In the genomic region with DNA sequence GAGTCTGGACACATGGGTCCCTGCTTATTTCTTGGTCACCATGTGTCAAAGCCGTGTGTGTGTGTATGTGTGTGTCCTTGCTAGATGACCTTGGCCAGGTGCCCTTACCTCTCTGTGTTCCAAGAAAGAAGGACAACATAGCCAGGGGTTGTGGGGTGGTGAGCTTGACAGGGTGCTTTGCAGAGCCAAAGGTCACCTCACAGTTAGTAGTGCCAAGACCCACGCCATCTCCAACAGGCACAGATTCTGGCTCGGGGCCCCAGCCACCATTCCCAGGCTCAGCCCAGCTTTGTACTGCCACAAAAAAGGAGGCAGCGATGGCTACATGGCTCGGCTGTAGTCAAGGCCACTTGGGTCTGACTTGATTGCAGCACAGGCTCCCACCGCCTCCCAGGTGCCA, we compare ENCODE assay signal across 1 cellular context.
TF ChIP-seq lines count a peak whose summit lies in the region.

No MANE protein-coding gene starts in this region.

TF ChIP-seq in HepG2, 621 proteins besides CTCF, POLR2A, EP300 and RAD21 (continued from another document and continues in another):
- TF ChIP-seq, protein P1, sequence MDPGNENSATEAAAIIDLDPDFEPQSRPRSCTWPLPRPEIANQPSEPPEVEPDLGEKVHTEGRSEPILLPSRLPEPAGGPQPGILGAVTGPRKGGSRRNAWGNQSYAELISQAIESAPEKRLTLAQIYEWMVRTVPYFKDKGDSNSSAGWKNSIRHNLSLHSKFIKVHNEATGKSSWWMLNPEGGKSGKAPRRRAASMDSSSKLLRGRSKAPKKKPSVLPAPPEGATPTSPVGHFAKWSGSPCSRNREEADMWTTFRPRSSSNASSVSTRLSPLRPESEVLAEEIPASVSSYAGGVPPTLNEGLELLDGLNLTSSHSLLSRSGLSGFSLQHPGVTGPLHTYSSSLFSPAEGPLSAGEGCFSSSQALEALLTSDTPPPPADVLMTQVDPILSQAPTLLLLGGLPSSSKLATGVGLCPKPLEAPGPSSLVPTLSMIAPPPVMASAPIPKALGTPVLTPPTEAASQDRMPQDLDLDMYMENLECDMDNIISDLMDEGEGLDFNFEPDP (CRISPR knock-in tag; conservative IDR thresholded peaks at IDR 0.05) = no peak
- TF ChIP-seq ZNF10 (CRISPR knock-in tag; IDR thresholded peaks at IDR 0.05; ENCODE audit: borderline replicate concordance, low read depth) = no peak
- TF ChIP-seq, protein P2, sequence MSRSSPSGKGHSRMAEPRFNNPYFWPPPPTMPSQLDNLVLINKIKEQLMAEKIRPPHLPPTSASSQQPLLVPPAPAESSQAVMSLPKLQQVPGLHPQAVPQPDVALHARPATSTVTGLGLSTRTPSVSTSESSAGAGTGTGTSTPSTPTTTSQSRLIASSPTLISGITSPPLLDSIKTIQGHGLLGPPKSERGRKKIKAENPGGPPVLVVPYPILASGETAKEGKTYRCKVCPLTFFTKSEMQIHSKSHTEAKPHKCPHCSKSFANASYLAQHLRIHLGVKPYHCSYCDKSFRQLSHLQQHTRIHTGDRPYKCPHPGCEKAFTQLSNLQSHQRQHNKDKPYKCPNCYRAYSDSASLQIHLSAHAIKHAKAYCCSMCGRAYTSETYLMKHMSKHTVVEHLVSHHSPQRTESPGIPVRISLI (CRISPR knock-in tag; IDR thresholded peaks at IDR 0.05; ENCODE audit: borderline replicate concordance) = no peak
- TF ChIP-seq, protein P3, sequence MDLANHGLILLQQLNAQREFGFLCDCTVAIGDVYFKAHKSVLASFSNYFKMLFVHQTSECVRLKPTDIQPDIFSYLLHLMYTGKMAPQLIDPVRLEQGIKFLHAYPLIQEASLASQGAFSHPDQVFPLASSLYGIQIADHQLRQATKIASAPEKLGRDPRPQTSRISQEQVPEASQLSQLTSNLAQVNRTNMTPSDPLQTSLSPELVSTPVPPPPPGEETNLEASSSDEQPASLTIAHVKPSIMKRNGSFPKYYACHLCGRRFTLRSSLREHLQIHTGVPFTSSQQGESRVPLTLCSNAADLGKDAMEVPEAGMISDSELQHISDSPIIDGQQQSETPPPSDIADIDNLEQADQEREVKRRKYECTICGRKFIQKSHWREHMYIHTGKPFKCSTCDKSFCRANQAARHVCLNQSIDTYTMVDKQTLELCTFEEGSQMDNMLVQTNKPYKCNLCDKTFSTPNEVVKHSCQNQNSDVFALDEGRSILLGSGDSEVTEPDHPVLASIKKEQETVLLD (CRISPR knock-in tag; IDR thresholded peaks at IDR 0.05; ENCODE audit: low read depth) = no peak
- TF ChIP-seq ESRRA (CRISPR knock-in tag; IDR thresholded peaks at IDR 0.05; ENCODE audit: low read depth) = peak; percentile 89; the same call in 1 of the 2 replicates
- TF ChIP-seq RBAK (CRISPR knock-in tag; IDR thresholded peaks at IDR 0.05) = no peak
- TF ChIP-seq FOXO1 (CRISPR knock-in tag; IDR thresholded peaks at IDR 0.05) = 0 out of 2 replicates have a peak, but pooled peaks have one; percentile 31
- TF ChIP-seq ZKSCAN8 (CRISPR knock-in tag; IDR thresholded peaks at IDR 0.05; ENCODE audit: borderline replicate concordance) = no peak
- TF ChIP-seq, protein P4, sequence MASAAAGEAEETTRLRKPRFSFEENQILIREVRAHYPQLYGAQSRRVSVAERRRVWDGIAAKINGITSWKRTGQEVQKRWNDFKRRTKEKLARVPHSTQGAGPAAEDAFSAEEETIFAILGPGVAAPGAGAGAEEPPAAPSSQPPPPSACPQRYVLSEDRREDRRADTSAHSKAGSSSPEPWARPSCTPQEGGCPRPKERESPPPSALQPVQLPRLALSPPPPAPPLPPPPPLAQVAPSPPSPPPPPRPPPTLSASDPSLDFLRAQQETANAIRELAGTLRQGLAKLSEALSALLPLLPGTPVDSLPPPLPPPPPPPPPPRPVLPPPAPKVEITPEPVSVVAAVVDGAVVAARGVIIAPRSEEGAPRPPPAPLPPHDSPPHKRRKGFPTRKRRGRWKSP (CRISPR knock-in tag; IDR thresholded peaks at IDR 0.05) = no peak
- TF ChIP-seq TRIM22 (IDR thresholded peaks at IDR 0.05) = no peak
- TF ChIP-seq ZNF414 (CRISPR knock-in tag; IDR thresholded peaks at IDR 0.05) = no peak
- TF ChIP-seq, protein P5, sequence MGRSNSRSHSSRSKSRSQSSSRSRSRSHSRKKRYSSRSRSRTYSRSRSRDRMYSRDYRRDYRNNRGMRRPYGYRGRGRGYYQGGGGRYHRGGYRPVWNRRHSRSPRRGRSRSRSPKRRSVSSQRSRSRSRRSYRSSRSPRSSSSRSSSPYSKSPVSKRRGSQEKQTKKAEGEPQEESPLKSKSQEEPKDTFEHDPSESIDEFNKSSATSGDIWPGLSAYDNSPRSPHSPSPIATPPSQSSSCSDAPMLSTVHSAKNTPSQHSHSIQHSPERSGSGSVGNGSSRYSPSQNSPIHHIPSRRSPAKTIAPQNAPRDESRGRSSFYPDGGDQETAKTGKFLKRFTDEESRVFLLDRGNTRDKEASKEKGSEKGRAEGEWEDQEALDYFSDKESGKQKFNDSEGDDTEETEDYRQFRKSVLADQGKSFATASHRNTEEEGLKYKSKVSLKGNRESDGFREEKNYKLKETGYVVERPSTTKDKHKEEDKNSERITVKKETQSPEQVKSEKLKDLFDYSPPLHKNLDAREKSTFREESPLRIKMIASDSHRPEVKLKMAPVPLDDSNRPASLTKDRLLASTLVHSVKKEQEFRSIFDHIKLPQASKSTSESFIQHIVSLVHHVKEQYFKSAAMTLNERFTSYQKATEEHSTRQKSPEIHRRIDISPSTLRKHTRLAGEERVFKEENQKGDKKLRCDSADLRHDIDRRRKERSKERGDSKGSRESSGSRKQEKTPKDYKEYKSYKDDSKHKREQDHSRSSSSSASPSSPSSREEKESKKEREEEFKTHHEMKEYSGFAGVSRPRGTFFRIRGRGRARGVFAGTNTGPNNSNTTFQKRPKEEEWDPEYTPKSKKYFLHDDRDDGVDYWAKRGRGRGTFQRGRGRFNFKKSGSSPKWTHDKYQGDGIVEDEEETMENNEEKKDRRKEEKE (IDR thresholded peaks at IDR 0.05) = no peak
- no peak for TF ChIP-seq CAMTA2 (CRISPR knock-in tag; IDR thresholded peaks at IDR 0.05; ENCODE audit: borderline replicate concordance)
- TF ChIP-seq SIN3B (IDR thresholded peaks at IDR 0.05; ENCODE audit: low read length) = no peak
- no peak for TF ChIP-seq ZSCAN29 (CRISPR knock-in tag; conservative IDR thresholded peaks at IDR 0.05)
- TF ChIP-seq ZNF576 (CRISPR knock-in tag; IDR thresholded peaks at IDR 0.05) = no peak
- no peak for TF ChIP-seq TEF (CRISPR knock-in tag; IDR thresholded peaks at IDR 0.05)
- TF ChIP-seq ZNF652 (CRISPR knock-in tag; IDR thresholded peaks at IDR 0.05; ENCODE audit: borderline replicate concordance, low read depth) = no peak
- TF ChIP-seq RELA (CRISPR knock-in tag; IDR thresholded peaks at IDR 0.05) = no peak
- no peak for TF ChIP-seq ZNF562 (CRISPR knock-in tag; IDR thresholded peaks at IDR 0.05; ENCODE audit: borderline replicate concordance)
- TF ChIP-seq IRF9 (CRISPR knock-in tag; IDR thresholded peaks at IDR 0.05; ENCODE audit: borderline replicate concordance) = no peak
- TF ChIP-seq BCL6 (CRISPR knock-in tag; IDR thresholded peaks at IDR 0.05) = peak; percentile 77
- TF ChIP-seq TARDBP (CRISPR knock-in tag; IDR thresholded peaks at IDR 0.05) = peak; percentile 26; the same call in 1 of the 2 replicates
- TF ChIP-seq KLF6 (CRISPR knock-in tag; IDR thresholded peaks at IDR 0.05) = no peak
- TF ChIP-seq, protein P6, sequence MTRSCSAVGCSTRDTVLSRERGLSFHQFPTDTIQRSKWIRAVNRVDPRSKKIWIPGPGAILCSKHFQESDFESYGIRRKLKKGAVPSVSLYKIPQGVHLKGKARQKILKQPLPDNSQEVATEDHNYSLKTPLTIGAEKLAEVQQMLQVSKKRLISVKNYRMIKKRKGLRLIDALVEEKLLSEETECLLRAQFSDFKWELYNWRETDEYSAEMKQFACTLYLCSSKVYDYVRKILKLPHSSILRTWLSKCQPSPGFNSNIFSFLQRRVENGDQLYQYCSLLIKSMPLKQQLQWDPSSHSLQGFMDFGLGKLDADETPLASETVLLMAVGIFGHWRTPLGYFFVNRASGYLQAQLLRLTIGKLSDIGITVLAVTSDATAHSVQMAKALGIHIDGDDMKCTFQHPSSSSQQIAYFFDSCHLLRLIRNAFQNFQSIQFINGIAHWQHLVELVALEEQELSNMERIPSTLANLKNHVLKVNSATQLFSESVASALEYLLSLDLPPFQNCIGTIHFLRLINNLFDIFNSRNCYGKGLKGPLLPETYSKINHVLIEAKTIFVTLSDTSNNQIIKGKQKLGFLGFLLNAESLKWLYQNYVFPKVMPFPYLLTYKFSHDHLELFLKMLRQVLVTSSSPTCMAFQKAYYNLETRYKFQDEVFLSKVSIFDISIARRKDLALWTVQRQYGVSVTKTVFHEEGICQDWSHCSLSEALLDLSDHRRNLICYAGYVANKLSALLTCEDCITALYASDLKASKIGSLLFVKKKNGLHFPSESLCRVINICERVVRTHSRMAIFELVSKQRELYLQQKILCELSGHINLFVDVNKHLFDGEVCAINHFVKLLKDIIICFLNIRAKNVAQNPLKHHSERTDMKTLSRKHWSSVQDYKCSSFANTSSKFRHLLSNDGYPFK (CRISPR knock-in tag; IDR thresholded peaks at IDR 0.05; ENCODE audit: borderline replicate concordance) = no peak
- no peak for TF ChIP-seq ZFP36L2 (CRISPR knock-in tag; IDR thresholded peaks at IDR 0.05)
- 0 out of 2 replicates have a peak, but pooled peaks have one; percentile 29 for TF ChIP-seq PHF21A (CRISPR knock-in tag; IDR thresholded peaks at IDR 0.05)
- no peak for TF ChIP-seq MXD3 (CRISPR knock-in tag; IDR thresholded peaks at IDR 0.05)
- no peak for TF ChIP-seq GZF1 (CRISPR knock-in tag; IDR thresholded peaks at IDR 0.05)
- no peak for TF ChIP-seq FOXP1 (IDR thresholded peaks at IDR 0.05)
- no peak for TF ChIP-seq FOXP1 (CRISPR knock-in tag; IDR thresholded peaks at IDR 0.05)
- TF ChIP-seq TCF12 (IDR thresholded peaks at IDR 0.05) = no peak
- no peak for TF ChIP-seq TCF12 (CRISPR knock-in tag; IDR thresholded peaks at IDR 0.05)
- peak; percentile 50; the same call in 1 of the 2 replicates for TF ChIP-seq RARA (CRISPR knock-in tag; IDR thresholded peaks at IDR 0.05)
- TF ChIP-seq ZNF766 (CRISPR knock-in tag; IDR thresholded peaks at IDR 0.05; ENCODE audit: borderline replicate concordance) = no peak
- TF ChIP-seq, protein P7, sequence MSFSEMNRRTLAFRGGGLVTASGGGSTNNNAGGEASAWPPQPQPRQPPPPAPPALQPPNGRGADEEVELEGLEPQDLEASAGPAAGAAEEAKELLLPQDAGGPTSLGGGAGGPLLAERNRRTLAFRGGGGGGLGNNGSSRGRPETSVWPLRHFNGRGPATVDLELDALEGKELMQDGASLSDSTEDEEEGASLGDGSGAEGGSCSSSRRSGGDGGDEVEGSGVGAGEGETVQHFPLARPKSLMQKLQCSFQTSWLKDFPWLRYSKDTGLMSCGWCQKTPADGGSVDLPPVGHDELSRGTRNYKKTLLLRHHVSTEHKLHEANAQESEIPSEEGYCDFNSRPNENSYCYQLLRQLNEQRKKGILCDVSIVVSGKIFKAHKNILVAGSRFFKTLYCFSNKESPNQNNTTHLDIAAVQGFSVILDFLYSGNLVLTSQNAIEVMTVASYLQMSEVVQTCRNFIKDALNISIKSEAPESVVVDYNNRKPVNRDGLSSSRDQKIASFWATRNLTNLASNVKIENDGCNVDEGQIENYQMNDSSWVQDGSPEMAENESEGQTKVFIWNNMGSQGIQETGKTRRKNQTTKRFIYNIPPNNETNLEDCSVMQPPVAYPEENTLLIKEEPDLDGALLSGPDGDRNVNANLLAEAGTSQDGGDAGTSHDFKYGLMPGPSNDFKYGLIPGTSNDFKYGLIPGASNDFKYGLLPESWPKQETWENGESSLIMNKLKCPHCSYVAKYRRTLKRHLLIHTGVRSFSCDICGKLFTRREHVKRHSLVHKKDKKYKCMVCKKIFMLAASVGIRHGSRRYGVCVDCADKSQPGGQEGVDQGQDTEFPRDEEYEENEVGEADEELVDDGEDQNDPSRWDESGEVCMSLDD (CRISPR knock-in tag; IDR thresholded peaks at IDR 0.05; ENCODE audit: borderline replicate concordance) = no peak
